Comparison of ENCODE assay signal across 8 cellular contexts in genomic region chr6:7087491-7087979, GRCh38. TPM values are rescaled to one million over a fixed set of nuclear protein-coding genes. Genes with fewer than 3 reads are reported as not detected.
DNase-seq lines count a peak whose midpoint lies in the region; ATAC-seq and TF ChIP-seq lines count a peak whose summit lies in the region.

No MANE protein-coding gene starts in this region.

- H3K23ac ChIP-seq in trophoblast cell (ENCODE audit: low read length): no peak overlapping the region

- H3K9me3 ChIP-seq in trophoblast cell (ENCODE audit: insufficient read depth, low read depth, low read length): no peaks in the 10 kb centered on the region
- H3K9me3 ChIP-seq in right atrium auricular region: no peaks in the 10 kb centered on the region

- peaks cover 2% of the 10 kb centered on the region in 2 donors for H3K36me3 Mint-ChIP-seq in activated T-cell treated with anti-CD3 and anti-CD28 coated beads, Interleukin-2, amount 50 U/mL, for 72 hours (ENCODE audit: insufficient read depth in 2 of 2)

- no peak overlapping the region for H4K91ac ChIP-seq in trophoblast cell (ENCODE audit: low read depth, low read length)

- WGBS in trophoblast cell (ENCODE audit: extremely low coverage, insufficient coverage, insufficient read length): no CpG with 5 or more reads among the region's 7 CpGs

- H3K9ac ChIP-seq in trophoblast cell (ENCODE audit: low read length): no peak overlapping the region

- ATAC-seq in GM19025 (IDR thresholded peaks at IDR 0.05; ENCODE audit: low read depth, unreplicated experiment) (peak; percentile 57), HG03066 (IDR thresholded peaks at IDR 0.05; ENCODE audit: low read depth, unreplicated experiment) (peak; percentile 48)
- ATAC-seq in activated T-cell treated with anti-CD3 and anti-CD28 coated beads, Interleukin-2, amount 50 U/mL, for 72 hours (replicated peaks in 1 of 2): peak; percentile 90 to 91

- peaks cover 8 to 10% of the 10 kb centered on the region in 2 experiments for H3K4me1 ChIP-seq in trophoblast cell (ENCODE audit: control insufficient read depth in 1 of 2, insufficient read depth in 2 of 2, low read length in 2 of 2)
- H3K4me1 ChIP-seq in right atrium auricular region: no peaks in the 10 kb centered on the region

- H3K18ac ChIP-seq in trophoblast cell (ENCODE audit: low read length): no peak overlapping the region

- no peaks in the 10 kb centered on the region for H3K27me3 ChIP-seq in trophoblast cell (ENCODE audit: insufficient read depth, low read length)
- H3K27me3 ChIP-seq in right atrium auricular region: no peaks in the 10 kb centered on the region

- TF ChIP-seq CTCF in right atrium auricular region (IDR thresholded peaks at IDR 0.05): no peak

- no peak overlapping the region for H3K14ac ChIP-seq in trophoblast cell (ENCODE audit: low read length)

- no peaks in the 10 kb centered on the region for H3K79me2 ChIP-seq in trophoblast cell (ENCODE audit: control insufficient read depth, insufficient read depth, low read length, poor library complexity)

- H3K9me3 Mint-ChIP-seq in activated T-cell treated with anti-CD3 and anti-CD28 coated beads, Interleukin-2, amount 50 U/mL, for 72 hours: no peaks in the 10 kb centered on the region

- no peak overlapping the region for H2BK5ac ChIP-seq in trophoblast cell (ENCODE audit: low read depth, low read length, poor library complexity)

- H2BK120ac ChIP-seq in trophoblast cell (ENCODE audit: insufficient read depth, low read length, poor library complexity): no peak overlapping the region

- H2AFZ ChIP-seq in trophoblast cell (ENCODE audit: insufficient read depth, low read length, poor library complexity): no peak overlapping the region

- H3K27ac ChIP-seq in trophoblast cell (ENCODE audit: low read depth, low read length) (no peak overlapping the region), right atrium auricular region (no peak overlapping the region)

- no peak overlapping the region for H3K4me2 ChIP-seq in trophoblast cell (ENCODE audit: low read length)

- H3K4me1 Mint-ChIP-seq in activated T-cell treated with anti-CD3 and anti-CD28 coated beads, Interleukin-2, amount 50 U/mL, for 72 hours (ENCODE audit: low read depth): peaks cover 37% of the 10 kb centered on the region

- H4K8ac ChIP-seq in trophoblast cell (ENCODE audit: low read depth, low read length): no peak overlapping the region

- peaks cover 17% of the 10 kb centered on the region for H3K27me3 Mint-ChIP-seq in activated T-cell treated with anti-CD3 and anti-CD28 coated beads, Interleukin-2, amount 50 U/mL, for 72 hours (ENCODE audit: low read depth)

- DNase-seq in activated T-cell treated with anti-CD3 and anti-CD28 coated beads, Interleukin-2, amount 50 U/mL, for 72 hours: peak; percentile 54 to 59
- DNase-seq in trophoblast cell (no peak), HUDEP-2 (lab: John Stamatoyannopoulos, UW; ENCODE audit: unreplicated experiment in 76 of 76) (no peak), NCI-H2029 (lab: John Stamatoyannopoulos, UW) (no peak), right atrium auricular region (ENCODE audit: low spot score) (no peak), SIG-M5 treated with dmso at 0.1 percent for 504 hours (lab: John Stamatoyannopoulos, UW; ENCODE audit: unreplicated experiment) (no peak)

- H3K4ac ChIP-seq in trophoblast cell (ENCODE audit: low read depth, low read length): no peak overlapping the region

- H3K4me3 Mint-ChIP-seq in activated T-cell treated with anti-CD3 and anti-CD28 coated beads, Interleukin-2, amount 50 U/mL, for 72 hours: peak overlapping the region; percentile 62 to 75

- H2BK12ac ChIP-seq in trophoblast cell (ENCODE audit: low read length): no peak overlapping the region

- H3K4me3 ChIP-seq in trophoblast cell (ENCODE audit: low read depth, low read length): no peak overlapping the region
- no peak overlapping the region for H3K4me3 ChIP-seq in right atrium auricular region

- H4K12ac ChIP-seq in trophoblast cell (ENCODE audit: low read depth, low read length): no peak overlapping the region

- peaks cover 5% of the 10 kb centered on the region for H3K79me1 ChIP-seq in trophoblast cell (ENCODE audit: low read length)

- H3K36me3 ChIP-seq in trophoblast cell (ENCODE audit: control insufficient read depth in 1 of 2, insufficient read depth in 2 of 2, low read length in 2 of 2) (no peaks in the 10 kb centered on the region), right atrium auricular region (no peaks in the 10 kb centered on the region)

- peak overlapping the region; percentile 9 for H3K27ac Mint-ChIP-seq in activated T-cell treated with anti-CD3 and anti-CD28 coated beads, Interleukin-2, amount 50 U/mL, for 72 hours

- peak overlapping the region; percentile 98 for H2AK5ac ChIP-seq in trophoblast cell (ENCODE audit: low read length)

RNA-seq across cellular contexts. Expression of gene RREB1, which starts 20.2 kb away (rescaled TPM):
- total RNA-seq in activated T-cell treated with anti-CD3 and anti-CD28 coated beads, Interleukin-2, amount 50 U/mL, for 72 hours: 10 to 100 TPM; 16.0 to 16.4 TPM
- polyA plus RNA-seq in trophoblast cell (2013): 45.6 and 46.8 TPM in 2 replicates
- total RNA-seq in right atrium auricular region: 10 to 100 TPM; 25.5 to 30.3 TPM

Comparison
In these comparisons a context has a peak if more than half of its experiments do, and no peak if none do; other contexts are left out.
1. DNase-seq: peak in activated T-cell treated with anti-CD3 and anti-CD28 coated beads, Interleukin-2, amount 50 U/mL, for 72 hours (2 of 2); none in trophoblast cell (0 of 2), HUDEP-2 (0 of 76), NCI-H2029 (single experiment), right atrium auricular region (single experiment) and SIG-M5 treated with dmso at 0.1 percent for 504 hours (single experiment).
2. Peak in every context shown above with its lines, with median percentiles within 50 percentile points of each other: ATAC-seq.